Comparison of ENCODE assay signal across 2 cellular contexts in the genomic region with DNA sequence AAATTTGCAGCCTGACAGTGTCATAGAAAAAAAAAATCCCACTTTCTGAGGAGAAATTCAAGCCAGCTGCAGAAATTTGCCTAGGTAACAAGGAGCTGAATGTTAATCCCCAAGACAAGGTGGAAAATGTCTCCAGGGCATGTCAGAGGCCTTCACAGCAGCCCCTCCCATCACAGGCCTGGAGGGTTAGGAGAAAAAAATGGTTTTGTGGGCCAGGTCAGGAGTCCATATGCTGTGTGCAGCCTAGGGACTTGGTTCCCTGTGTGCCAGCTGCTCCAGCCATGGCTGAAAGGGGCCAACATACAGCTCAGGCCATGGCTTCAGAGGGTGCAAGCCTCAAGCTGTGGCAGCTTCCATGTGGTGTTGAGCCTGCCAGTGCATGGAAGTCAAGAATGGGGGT.
A peak's percentile ranks its signal among the peaks of the same experiment; 100 is the strongest.
TF ChIP-seq lines count a peak whose summit lies in the region.

No MANE protein-coding gene starts in this region.

TF ChIP-seq in HEK293, 187 proteins besides CTCF, POLR2A, EP300 and RAD21:
- TF ChIP-seq ZNF585B (tag by site-specific recombination; IDR thresholded peaks at IDR 0.05) (peak; percentile 88), HOXA7 (CRISPR knock-in tag; IDR thresholded peaks at IDR 0.05; ENCODE audit: borderline replicate concordance) (no peak)

TF ChIP-seq in K562, 482 proteins besides CTCF, POLR2A, EP300 and RAD21:
- TF ChIP-seq ZFP36 (IDR thresholded peaks at IDR 0.05; ENCODE audit: low read depth, low read length, partially characterized antibody), result peak; percentile 63
- TF ChIP-seq, protein P1, sequence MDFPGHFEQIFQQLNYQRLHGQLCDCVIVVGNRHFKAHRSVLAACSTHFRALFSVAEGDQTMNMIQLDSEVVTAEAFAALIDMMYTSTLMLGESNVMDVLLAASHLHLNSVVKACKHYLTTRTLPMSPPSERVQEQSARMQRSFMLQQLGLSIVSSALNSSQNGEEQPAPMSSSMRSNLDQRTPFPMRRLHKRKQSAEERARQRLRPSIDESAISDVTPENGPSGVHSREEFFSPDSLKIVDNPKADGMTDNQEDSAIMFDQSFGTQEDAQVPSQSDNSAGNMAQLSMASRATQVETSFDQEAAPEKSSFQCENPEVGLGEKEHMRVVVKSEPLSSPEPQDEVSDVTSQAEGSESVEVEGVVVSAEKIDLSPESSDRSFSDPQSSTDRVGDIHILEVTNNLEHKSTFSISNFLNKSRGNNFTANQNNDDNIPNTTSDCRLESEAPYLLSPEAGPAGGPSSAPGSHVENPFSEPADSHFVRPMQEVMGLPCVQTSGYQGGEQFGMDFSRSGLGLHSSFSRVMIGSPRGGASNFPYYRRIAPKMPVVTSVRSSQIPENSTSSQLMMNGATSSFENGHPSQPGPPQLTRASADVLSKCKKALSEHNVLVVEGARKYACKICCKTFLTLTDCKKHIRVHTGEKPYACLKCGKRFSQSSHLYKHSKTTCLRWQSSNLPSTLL (IDR thresholded peaks at IDR 0.05), result no peak
